In the genomic region with DNA sequence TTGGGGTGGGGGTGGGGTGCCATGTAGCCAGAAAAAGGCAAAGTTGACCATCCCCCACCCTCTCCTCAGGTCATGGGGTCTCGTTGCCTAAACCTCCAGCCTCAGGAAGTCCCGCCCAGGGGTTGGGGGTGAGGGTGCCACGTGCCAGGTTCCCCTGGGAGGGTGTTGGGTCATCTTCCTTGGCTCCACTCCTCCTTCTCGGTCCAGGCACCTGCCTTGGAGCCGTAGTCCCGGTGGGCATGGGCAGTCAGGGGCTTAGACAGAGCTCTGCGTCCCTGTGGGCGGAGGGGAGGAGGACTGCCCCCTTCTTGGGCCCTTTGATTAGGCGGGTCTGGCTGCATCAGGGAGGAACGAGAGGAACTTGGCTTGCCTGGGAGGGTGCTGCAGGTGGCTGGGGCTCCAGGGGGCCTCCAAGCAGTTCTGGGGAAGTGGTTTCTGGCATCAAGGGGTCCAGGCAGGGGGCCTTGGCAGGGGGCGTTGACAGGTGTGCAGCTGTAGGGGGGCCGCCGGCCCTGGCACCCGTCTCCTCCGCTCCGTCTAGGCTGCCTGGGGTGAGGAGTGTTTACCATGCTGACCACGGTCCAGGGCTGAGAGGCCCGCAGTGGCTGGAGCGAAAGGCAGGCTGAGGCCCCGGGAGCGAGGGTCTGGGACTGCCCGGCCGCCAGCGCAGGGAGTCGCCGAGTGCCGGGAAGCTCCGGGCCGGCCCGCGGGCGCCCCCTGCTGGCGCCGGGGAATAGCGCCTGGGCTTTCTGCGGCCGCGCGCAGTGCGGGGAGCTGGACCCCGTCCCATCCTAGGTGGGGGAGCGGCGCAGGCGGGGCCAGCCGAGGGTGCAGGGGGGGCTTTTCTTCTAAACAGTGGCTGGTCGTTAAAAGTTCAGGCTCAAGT, we compare ENCODE assay signal across 1 cellular context.
TF ChIP-seq lines count a peak whose summit lies in the region.

No MANE protein-coding gene starts in this region.

TF ChIP-seq in K562, 482 proteins besides CTCF, POLR2A, EP300 and RAD21 (continued from another document and continues in another):
- TF ChIP-seq KLF1 (tag; IDR thresholded peaks at IDR 0.05) (no peak), KLF13 (tag; IDR thresholded peaks at IDR 0.05; ENCODE audit: borderline replicate concordance, low read depth) (no peak), TEAD4 (IDR thresholded peaks at IDR 0.05; ENCODE audit: low read length) (no peak), TEAD4 (CRISPR knock-in tag; IDR thresholded peaks at IDR 0.05; ENCODE audit: borderline replicate concordance) (no peak), PYGO2 (tag; IDR thresholded peaks at IDR 0.05) (no peak), ZNF76 (CRISPR knock-in tag; IDR thresholded peaks at IDR 0.05; ENCODE audit: borderline replicate concordance) (no peak), ZNF445 (CRISPR knock-in tag; IDR thresholded peaks at IDR 0.05; ENCODE audit: low read depth) (no peak), ZNF124 (CRISPR knock-in tag; IDR thresholded peaks at IDR 0.05) (no peak), HIVEP1 (CRISPR knock-in tag; IDR thresholded peaks at IDR 0.05) (no peak), NFXL1 (CRISPR knock-in tag; IDR thresholded peaks at IDR 0.05) (no peak), HNRNPK (IDR thresholded peaks at IDR 0.05; ENCODE audit: low read depth, low read length, poor library complexity, severe bottlenecking) (no peak), HLTF (IDR thresholded peaks at IDR 0.05) (no peak; the same call in 1 of the 2 replicates), ZZZ3 (IDR thresholded peaks at IDR 0.05) (no peak), MAFF (IDR thresholded peaks at IDR 0.05; ENCODE audit: low read length) (no peak), ZNF121 (CRISPR knock-in tag; conservative IDR thresholded peaks at IDR 0.05) (0 out of 2 replicates have a peak, but pooled peaks have one; percentile 11), TRIM24 (IDR thresholded peaks at IDR 0.05) (no peak), SIN3B (IDR thresholded peaks at IDR 0.05; ENCODE audit: low read depth) (0 out of 2 replicates have a peak, but pooled peaks have one; percentile 19), SETDB1 (IDR thresholded peaks at IDR 0.05; ENCODE audit: low read length) (no peak), RBM17 (IDR thresholded peaks at IDR 0.05; ENCODE audit: borderline replicate concordance, low read depth, low read length) (no peak), FIP1L1 (IDR thresholded peaks at IDR 0.05; ENCODE audit: low read depth, low read length, poor library complexity, severe bottlenecking) (peak; percentile 84), KHSRP (IDR thresholded peaks at IDR 0.05) (no peak), PURB (CRISPR knock-in tag; IDR thresholded peaks at IDR 0.05; ENCODE audit: low read depth) (no peak), RB1 (IDR thresholded peaks at IDR 0.05; ENCODE audit: low read depth) (peak; percentile 94), KDM1A (IDR thresholded peaks at IDR 0.05) (no peak), CCAR2 (IDR thresholded peaks at IDR 0.05; ENCODE audit: low read depth, low read length) (no peak), SP1 (CRISPR knock-in tag; IDR thresholded peaks at IDR 0.05) (0 out of 2 replicates have a peak, but pooled peaks have one; percentile 2), ETV6 (IDR thresholded peaks at IDR 0.05; ENCODE audit: borderline replicate concordance in 1 of 2, low read depth in 2 of 2, low read length in 1 of 2) (no peak), ETV6 (CRISPR knock-in tag; IDR thresholded peaks at IDR 0.05; ENCODE audit: borderline replicate concordance) (no peak), ZKSCAN3 (CRISPR knock-in tag; IDR thresholded peaks at IDR 0.05) (no peak), HMGN3 (IDR thresholded peaks at IDR 0.05; ENCODE audit: borderline replicate concordance, extremely low read depth, insufficient read length, low read depth, low read length) (no peak), ESRRB (CRISPR knock-in tag; IDR thresholded peaks at IDR 0.05; ENCODE audit: borderline replicate concordance) (no peak), ZNF239 (CRISPR knock-in tag; IDR thresholded peaks at IDR 0.05) (no peak), CHD1 (IDR thresholded peaks at IDR 0.05; ENCODE audit: low read length) (no peak), MCM2 (IDR thresholded peaks at IDR 0.05; ENCODE audit: low read depth) (no peak), TBP (optimal IDR thresholded peaks at IDR 0.05; ENCODE audit: low read depth, low read length) (no peak)
- TF ChIP-seq, protein P1, sequence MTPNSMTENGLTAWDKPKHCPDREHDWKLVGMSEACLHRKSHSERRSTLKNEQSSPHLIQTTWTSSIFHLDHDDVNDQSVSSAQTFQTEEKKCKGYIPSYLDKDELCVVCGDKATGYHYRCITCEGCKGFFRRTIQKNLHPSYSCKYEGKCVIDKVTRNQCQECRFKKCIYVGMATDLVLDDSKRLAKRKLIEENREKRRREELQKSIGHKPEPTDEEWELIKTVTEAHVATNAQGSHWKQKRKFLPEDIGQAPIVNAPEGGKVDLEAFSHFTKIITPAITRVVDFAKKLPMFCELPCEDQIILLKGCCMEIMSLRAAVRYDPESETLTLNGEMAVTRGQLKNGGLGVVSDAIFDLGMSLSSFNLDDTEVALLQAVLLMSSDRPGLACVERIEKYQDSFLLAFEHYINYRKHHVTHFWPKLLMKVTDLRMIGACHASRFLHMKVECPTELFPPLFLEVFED (CRISPR knock-in tag; conservative IDR thresholded peaks at IDR 0.05), result no peak
- TF ChIP-seq, protein P2, sequence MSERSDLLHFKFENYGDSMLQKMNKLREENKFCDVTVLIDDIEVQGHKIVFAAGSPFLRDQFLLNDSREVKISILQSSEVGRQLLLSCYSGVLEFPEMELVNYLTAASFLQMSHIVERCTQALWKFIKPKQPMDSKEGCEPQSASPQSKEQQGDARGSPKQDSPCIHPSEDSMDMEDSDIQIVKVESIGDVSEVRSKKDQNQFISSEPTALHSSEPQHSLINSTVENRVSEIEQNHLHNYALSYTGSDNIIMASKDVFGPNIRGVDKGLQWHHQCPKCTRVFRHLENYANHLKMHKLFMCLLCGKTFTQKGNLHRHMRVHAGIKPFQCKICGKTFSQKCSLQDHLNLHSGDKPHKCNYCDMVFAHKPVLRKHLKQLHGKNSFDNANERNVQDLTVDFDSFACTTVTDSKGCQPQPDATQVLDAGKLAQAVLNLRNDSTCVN (CRISPR knock-in tag; IDR thresholded peaks at IDR 0.05), result no peak
- TF ChIP-seq, protein P3, sequence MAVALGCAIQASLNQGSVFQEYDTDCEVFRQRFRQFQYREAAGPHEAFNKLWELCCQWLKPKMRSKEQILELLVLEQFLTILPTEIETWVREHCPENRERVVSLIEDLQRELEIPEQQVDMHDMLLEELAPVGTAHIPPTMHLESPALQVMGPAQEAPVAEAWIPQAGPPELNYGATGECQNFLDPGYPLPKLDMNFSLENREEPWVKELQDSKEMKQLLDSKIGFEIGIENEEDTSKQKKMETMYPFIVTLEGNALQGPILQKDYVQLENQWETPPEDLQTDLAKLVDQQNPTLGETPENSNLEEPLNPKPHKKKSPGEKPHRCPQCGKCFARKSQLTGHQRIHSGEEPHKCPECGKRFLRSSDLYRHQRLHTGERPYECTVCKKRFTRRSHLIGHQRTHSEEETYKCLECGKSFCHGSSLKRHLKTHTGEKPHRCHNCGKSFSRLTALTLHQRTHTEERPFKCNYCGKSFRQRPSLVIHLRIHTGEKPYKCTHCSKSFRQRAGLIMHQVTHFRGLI (CRISPR knock-in tag; IDR thresholded peaks at IDR 0.05), result no peak
- TF ChIP-seq, protein P4, sequence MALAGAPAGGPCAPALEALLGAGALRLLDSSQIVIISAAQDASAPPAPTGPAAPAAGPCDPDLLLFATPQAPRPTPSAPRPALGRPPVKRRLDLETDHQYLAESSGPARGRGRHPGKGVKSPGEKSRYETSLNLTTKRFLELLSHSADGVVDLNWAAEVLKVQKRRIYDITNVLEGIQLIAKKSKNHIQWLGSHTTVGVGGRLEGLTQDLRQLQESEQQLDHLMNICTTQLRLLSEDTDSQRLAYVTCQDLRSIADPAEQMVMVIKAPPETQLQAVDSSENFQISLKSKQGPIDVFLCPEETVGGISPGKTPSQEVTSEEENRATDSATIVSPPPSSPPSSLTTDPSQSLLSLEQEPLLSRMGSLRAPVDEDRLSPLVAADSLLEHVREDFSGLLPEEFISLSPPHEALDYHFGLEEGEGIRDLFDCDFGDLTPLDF (CRISPR knock-in tag; IDR thresholded peaks at IDR 0.05), result 0 out of 2 replicates have a peak, but pooled peaks have one; percentile 41
- TF ChIP-seq, protein P5, sequence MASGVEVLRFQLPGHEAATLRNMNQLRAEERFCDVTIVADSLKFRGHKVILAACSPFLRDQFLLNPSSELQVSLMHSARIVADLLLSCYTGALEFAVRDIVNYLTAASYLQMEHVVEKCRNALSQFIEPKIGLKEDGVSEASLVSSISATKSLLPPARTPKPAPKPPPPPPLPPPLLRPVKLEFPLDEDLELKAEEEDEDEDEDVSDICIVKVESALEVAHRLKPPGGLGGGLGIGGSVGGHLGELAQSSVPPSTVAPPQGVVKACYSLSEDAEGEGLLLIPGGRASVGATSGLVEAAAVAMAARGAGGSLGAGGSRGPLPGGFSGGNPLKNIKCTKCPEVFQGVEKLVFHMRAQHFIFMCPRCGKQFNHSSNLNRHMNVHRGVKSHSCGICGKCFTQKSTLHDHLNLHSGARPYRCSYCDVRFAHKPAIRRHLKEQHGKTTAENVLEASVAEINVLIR (CRISPR knock-in tag; IDR thresholded peaks at IDR 0.05), result no peak
- TF ChIP-seq, protein P6, sequence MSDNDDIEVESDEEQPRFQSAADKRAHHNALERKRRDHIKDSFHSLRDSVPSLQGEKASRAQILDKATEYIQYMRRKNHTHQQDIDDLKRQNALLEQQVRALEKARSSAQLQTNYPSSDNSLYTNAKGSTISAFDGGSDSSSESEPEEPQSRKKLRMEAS (CRISPR knock-in tag; IDR thresholded peaks at IDR 0.05), result peak; percentile 9; the same call in 1 of the 2 replicates
- TF ChIP-seq, protein P7, sequence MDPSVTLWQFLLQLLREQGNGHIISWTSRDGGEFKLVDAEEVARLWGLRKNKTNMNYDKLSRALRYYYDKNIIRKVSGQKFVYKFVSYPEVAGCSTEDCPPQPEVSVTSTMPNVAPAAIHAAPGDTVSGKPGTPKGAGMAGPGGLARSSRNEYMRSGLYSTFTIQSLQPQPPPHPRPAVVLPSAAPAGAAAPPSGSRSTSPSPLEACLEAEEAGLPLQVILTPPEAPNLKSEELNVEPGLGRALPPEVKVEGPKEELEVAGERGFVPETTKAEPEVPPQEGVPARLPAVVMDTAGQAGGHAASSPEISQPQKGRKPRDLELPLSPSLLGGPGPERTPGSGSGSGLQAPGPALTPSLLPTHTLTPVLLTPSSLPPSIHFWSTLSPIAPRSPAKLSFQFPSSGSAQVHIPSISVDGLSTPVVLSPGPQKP (CRISPR knock-in tag; IDR thresholded peaks at IDR 0.05), result no peak
- TF ChIP-seq, protein P8, sequence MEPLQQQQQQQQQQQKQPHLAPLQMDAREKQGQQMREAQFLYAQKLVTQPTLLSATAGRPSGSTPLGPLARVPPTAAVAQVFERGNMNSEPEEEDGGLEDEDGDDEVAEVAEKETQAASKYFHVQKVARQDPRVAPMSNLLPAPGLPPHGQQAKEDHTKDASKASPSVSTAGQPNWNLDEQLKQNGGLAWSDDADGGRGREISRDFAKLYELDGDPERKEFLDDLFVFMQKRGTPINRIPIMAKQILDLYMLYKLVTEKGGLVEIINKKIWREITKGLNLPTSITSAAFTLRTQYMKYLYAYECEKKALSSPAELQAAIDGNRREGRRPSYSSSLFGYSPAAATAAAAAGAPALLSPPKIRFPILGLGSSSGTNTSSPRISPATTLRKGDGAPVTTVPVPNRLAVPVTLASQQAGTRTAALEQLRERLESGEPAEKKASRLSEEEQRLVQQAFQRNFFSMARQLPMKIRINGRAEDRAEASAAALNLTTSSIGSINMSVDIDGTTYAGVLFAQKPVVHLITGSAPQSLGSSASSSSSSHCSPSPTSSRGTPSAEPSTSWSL (CRISPR knock-in tag; IDR thresholded peaks at IDR 0.05; ENCODE audit: borderline replicate concordance), result no peak
- TF ChIP-seq, protein P9, sequence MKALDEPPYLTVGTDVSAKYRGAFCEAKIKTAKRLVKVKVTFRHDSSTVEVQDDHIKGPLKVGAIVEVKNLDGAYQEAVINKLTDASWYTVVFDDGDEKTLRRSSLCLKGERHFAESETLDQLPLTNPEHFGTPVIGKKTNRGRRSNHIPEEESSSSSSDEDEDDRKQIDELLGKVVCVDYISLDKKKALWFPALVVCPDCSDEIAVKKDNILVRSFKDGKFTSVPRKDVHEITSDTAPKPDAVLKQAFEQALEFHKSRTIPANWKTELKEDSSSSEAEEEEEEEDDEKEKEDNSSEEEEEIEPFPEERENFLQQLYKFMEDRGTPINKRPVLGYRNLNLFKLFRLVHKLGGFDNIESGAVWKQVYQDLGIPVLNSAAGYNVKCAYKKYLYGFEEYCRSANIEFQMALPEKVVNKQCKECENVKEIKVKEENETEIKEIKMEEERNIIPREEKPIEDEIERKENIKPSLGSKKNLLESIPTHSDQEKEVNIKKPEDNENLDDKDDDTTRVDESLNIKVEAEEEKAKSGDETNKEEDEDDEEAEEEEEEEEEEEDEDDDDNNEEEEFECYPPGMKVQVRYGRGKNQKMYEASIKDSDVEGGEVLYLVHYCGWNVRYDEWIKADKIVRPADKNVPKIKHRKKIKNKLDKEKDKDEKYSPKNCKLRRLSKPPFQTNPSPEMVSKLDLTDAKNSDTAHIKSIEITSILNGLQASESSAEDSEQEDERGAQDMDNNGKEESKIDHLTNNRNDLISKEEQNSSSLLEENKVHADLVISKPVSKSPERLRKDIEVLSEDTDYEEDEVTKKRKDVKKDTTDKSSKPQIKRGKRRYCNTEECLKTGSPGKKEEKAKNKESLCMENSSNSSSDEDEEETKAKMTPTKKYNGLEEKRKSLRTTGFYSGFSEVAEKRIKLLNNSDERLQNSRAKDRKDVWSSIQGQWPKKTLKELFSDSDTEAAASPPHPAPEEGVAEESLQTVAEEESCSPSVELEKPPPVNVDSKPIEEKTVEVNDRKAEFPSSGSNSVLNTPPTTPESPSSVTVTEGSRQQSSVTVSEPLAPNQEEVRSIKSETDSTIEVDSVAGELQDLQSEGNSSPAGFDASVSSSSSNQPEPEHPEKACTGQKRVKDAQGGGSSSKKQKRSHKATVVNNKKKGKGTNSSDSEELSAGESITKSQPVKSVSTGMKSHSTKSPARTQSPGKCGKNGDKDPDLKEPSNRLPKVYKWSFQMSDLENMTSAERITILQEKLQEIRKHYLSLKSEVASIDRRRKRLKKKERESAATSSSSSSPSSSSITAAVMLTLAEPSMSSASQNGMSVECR (CRISPR knock-in tag; IDR thresholded peaks at IDR 0.05), result peak; percentile 38
- TF ChIP-seq, protein P10, sequence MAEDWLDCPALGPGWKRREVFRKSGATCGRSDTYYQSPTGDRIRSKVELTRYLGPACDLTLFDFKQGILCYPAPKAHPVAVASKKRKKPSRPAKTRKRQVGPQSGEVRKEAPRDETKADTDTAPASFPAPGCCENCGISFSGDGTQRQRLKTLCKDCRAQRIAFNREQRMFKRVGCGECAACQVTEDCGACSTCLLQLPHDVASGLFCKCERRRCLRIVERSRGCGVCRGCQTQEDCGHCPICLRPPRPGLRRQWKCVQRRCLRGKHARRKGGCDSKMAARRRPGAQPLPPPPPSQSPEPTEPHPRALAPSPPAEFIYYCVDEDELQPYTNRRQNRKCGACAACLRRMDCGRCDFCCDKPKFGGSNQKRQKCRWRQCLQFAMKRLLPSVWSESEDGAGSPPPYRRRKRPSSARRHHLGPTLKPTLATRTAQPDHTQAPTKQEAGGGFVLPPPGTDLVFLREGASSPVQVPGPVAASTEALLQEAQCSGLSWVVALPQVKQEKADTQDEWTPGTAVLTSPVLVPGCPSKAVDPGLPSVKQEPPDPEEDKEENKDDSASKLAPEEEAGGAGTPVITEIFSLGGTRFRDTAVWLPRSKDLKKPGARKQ (CRISPR knock-in tag; IDR thresholded peaks at IDR 0.05), result no peak
